1 cellular context compared by ENCODE assay signal in the genomic region with DNA sequence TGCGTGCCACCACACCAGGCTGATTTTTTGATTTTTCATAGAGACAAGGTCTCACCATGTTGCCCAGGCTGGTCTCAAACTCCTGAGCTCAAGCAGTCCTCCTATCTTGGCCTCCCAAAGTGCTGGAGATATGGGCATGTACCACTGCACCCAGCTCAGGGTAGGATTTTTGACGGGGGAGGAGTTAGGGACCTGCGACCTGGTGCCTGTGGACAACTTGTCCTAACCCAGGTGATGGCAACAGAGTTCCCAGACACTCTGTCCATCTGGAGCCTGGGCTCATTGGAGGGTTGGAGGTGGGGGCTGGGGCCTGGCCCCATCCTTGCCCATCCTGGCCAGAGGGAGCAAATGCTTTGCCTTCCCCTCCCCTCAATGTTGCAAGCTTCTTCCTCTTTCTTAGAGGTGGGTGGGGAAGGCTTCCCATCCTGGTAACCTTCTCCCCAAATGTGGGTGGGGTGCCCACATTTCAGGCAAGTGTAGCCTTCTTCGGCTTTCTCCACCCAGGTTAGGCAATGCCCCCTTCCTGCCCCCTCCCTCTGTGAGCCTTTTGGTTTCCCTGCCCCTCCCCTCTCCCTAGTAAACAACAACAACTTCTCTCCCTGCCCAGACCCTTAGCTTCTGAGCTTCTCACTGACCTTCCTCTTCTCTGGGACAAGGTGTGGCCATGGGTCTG.
TF ChIP-seq lines count a peak whose summit lies in the region.

No MANE protein-coding gene starts in this region.

TF ChIP-seq in HepG2, 621 proteins besides CTCF, POLR2A, EP300 and RAD21:
- TF ChIP-seq MTF2 (CRISPR knock-in tag; IDR thresholded peaks at IDR 0.05; ENCODE audit: borderline replicate concordance): no peak
- TF ChIP-seq RBM39 (IDR thresholded peaks at IDR 0.05; ENCODE audit: low read depth, low read length, poor library complexity, severe bottlenecking): no peak
- TF ChIP-seq ZNF598 (CRISPR knock-in tag; IDR thresholded peaks at IDR 0.05; ENCODE audit: borderline replicate concordance): no peak
- TF ChIP-seq, protein P1, sequence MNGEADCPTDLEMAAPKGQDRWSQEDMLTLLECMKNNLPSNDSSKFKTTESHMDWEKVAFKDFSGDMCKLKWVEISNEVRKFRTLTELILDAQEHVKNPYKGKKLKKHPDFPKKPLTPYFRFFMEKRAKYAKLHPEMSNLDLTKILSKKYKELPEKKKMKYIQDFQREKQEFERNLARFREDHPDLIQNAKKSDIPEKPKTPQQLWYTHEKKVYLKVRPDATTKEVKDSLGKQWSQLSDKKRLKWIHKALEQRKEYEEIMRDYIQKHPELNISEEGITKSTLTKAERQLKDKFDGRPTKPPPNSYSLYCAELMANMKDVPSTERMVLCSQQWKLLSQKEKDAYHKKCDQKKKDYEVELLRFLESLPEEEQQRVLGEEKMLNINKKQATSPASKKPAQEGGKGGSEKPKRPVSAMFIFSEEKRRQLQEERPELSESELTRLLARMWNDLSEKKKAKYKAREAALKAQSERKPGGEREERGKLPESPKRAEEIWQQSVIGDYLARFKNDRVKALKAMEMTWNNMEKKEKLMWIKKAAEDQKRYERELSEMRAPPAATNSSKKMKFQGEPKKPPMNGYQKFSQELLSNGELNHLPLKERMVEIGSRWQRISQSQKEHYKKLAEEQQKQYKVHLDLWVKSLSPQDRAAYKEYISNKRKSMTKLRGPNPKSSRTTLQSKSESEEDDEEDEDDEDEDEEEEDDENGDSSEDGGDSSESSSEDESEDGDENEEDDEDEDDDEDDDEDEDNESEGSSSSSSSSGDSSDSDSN (CRISPR knock-in tag; IDR thresholded peaks at IDR 0.05): 0 out of 2 replicates have a peak, but pooled peaks have one; percentile 2
- no peak for TF ChIP-seq POGZ (CRISPR knock-in tag; IDR thresholded peaks at IDR 0.05)
- TF ChIP-seq, protein P2, sequence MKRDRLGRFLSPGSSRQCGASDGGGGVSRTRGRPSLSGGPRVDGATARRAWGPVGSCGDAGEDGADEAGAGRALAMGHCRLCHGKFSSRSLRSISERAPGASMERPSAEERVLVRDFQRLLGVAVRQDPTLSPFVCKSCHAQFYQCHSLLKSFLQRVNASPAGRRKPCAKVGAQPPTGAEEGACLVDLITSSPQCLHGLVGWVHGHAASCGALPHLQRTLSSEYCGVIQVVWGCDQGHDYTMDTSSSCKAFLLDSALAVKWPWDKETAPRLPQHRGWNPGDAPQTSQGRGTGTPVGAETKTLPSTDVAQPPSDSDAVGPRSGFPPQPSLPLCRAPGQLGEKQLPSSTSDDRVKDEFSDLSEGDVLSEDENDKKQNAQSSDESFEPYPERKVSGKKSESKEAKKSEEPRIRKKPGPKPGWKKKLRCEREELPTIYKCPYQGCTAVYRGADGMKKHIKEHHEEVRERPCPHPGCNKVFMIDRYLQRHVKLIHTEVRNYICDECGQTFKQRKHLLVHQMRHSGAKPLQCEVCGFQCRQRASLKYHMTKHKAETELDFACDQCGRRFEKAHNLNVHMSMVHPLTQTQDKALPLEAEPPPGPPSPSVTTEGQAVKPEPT (CRISPR knock-in tag; IDR thresholded peaks at IDR 0.05; ENCODE audit: low read depth): no peak
- TF ChIP-seq, protein P3, sequence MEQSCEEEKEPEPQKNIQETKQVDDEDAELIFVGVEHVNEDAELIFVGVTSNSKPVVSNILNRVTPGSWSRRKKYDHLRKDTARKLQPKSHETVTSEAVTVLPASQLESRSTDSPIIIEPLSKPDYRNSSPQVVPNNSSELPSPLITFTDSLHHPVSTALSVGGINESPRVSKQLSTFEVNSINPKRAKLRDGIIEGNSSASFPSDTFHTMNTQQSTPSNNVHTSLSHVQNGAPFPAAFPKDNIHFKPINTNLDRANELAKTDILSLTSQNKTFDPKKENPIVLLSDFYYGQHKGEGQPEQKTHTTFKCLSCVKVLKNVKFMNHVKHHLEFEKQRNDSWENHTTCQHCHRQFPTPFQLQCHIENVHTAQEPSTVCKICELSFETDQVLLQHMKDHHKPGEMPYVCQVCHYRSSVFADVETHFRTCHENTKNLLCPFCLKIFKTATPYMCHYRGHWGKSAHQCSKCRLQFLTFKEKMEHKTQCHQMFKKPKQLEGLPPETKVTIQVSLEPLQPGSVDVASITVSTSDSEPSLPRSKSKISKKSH (CRISPR knock-in tag; IDR thresholded peaks at IDR 0.05; ENCODE audit: borderline replicate concordance): 0 out of 2 replicates have a peak, but pooled peaks have one; percentile 27
- TF ChIP-seq ZBTB8A (CRISPR knock-in tag; IDR thresholded peaks at IDR 0.05; ENCODE audit: borderline replicate concordance, low read depth): no peak
- no peak for TF ChIP-seq ZNF205 (CRISPR knock-in tag; IDR thresholded peaks at IDR 0.05)
- no peak for TF ChIP-seq EHMT2 (IDR thresholded peaks at IDR 0.05; ENCODE audit: borderline replicate concordance, low read depth, low read length)
- TF ChIP-seq, protein P4, sequence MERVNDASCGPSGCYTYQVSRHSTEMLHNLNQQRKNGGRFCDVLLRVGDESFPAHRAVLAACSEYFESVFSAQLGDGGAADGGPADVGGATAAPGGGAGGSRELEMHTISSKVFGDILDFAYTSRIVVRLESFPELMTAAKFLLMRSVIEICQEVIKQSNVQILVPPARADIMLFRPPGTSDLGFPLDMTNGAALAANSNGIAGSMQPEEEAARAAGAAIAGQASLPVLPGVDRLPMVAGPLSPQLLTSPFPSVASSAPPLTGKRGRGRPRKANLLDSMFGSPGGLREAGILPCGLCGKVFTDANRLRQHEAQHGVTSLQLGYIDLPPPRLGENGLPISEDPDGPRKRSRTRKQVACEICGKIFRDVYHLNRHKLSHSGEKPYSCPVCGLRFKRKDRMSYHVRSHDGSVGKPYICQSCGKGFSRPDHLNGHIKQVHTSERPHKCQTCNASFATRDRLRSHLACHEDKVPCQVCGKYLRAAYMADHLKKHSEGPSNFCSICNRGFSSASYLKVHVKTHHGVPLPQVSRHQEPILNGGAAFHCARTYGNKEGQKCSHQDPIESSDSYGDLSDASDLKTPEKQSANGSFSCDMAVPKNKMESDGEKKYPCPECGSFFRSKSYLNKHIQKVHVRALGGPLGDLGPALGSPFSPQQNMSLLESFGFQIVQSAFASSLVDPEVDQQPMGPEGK (CRISPR knock-in tag; IDR thresholded peaks at IDR 0.05): peak; percentile 39; the same call in 1 of the 2 replicates
- TF ChIP-seq, protein P5, sequence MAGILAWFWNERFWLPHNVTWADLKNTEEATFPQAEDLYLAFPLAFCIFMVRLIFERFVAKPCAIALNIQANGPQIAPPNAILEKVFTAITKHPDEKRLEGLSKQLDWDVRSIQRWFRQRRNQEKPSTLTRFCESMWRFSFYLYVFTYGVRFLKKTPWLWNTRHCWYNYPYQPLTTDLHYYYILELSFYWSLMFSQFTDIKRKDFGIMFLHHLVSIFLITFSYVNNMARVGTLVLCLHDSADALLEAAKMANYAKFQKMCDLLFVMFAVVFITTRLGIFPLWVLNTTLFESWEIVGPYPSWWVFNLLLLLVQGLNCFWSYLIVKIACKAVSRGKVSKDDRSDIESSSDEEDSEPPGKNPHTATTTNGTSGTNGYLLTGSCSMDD (CRISPR knock-in tag; IDR thresholded peaks at IDR 0.05): no peak
- TF ChIP-seq FIP1L1 (IDR thresholded peaks at IDR 0.05; ENCODE audit: borderline replicate concordance, insufficient read depth, low read depth, low read length): no peak
- no peak for TF ChIP-seq ZNF12 (CRISPR knock-in tag; IDR thresholded peaks at IDR 0.05)
- TF ChIP-seq SOX5 (CRISPR knock-in tag; IDR thresholded peaks at IDR 0.05; ENCODE audit: borderline replicate concordance): no peak
- TF ChIP-seq, protein P6, sequence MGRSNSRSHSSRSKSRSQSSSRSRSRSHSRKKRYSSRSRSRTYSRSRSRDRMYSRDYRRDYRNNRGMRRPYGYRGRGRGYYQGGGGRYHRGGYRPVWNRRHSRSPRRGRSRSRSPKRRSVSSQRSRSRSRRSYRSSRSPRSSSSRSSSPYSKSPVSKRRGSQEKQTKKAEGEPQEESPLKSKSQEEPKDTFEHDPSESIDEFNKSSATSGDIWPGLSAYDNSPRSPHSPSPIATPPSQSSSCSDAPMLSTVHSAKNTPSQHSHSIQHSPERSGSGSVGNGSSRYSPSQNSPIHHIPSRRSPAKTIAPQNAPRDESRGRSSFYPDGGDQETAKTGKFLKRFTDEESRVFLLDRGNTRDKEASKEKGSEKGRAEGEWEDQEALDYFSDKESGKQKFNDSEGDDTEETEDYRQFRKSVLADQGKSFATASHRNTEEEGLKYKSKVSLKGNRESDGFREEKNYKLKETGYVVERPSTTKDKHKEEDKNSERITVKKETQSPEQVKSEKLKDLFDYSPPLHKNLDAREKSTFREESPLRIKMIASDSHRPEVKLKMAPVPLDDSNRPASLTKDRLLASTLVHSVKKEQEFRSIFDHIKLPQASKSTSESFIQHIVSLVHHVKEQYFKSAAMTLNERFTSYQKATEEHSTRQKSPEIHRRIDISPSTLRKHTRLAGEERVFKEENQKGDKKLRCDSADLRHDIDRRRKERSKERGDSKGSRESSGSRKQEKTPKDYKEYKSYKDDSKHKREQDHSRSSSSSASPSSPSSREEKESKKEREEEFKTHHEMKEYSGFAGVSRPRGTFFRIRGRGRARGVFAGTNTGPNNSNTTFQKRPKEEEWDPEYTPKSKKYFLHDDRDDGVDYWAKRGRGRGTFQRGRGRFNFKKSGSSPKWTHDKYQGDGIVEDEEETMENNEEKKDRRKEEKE (IDR thresholded peaks at IDR 0.05): no peak
- TF ChIP-seq, protein P7, sequence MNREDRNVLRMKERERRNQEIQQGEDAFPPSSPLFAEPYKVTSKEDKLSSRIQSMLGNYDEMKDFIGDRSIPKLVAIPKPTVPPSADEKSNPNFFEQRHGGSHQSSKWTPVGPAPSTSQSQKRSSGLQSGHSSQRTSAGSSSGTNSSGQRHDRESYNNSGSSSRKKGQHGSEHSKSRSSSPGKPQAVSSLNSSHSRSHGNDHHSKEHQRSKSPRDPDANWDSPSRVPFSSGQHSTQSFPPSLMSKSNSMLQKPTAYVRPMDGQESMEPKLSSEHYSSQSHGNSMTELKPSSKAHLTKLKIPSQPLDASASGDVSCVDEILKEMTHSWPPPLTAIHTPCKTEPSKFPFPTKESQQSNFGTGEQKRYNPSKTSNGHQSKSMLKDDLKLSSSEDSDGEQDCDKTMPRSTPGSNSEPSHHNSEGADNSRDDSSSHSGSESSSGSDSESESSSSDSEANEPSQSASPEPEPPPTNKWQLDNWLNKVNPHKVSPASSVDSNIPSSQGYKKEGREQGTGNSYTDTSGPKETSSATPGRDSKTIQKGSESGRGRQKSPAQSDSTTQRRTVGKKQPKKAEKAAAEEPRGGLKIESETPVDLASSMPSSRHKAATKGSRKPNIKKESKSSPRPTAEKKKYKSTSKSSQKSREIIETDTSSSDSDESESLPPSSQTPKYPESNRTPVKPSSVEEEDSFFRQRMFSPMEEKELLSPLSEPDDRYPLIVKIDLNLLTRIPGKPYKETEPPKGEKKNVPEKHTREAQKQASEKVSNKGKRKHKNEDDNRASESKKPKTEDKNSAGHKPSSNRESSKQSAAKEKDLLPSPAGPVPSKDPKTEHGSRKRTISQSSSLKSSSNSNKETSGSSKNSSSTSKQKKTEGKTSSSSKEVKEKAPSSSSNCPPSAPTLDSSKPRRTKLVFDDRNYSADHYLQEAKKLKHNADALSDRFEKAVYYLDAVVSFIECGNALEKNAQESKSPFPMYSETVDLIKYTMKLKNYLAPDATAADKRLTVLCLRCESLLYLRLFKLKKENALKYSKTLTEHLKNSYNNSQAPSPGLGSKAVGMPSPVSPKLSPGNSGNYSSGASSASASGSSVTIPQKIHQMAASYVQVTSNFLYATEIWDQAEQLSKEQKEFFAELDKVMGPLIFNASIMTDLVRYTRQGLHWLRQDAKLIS (CRISPR knock-in tag; IDR thresholded peaks at IDR 0.05): no peak
- TF ChIP-seq, protein P8, sequence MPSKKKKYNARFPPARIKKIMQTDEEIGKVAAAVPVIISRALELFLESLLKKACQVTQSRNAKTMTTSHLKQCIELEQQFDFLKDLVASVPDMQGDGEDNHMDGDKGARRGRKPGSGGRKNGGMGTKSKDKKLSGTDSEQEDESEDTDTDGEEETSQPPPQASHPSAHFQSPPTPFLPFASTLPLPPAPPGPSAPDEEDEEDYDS (CRISPR knock-in tag; IDR thresholded peaks at IDR 0.05): no peak
- TF ChIP-seq, protein P9, sequence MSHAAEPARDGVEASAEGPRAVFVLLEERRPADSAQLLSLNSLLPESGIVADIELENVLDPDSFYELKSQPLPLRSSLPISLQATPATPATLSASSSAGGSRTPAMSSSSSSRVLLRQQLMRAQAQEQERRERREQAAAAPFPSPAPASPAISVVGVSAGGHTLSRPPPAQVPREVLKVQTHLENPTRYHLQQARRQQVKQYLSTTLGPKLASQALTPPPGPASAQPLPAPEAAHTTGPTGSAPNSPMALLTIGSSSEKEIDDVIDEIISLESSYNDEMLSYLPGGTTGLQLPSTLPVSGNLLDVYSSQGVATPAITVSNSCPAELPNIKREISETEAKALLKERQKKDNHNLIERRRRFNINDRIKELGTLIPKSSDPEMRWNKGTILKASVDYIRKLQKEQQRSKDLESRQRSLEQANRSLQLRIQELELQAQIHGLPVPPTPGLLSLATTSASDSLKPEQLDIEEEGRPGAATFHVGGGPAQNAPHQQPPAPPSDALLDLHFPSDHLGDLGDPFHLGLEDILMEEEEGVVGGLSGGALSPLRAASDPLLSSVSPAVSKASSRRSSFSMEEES (CRISPR knock-in tag; IDR thresholded peaks at IDR 0.05): no peak
- TF ChIP-seq ZSCAN29 (CRISPR knock-in tag; conservative IDR thresholded peaks at IDR 0.05): no peak
- TF ChIP-seq MAF1 (CRISPR knock-in tag; IDR thresholded peaks at IDR 0.05; ENCODE audit: borderline replicate concordance): no peak
- no peak for TF ChIP-seq ERF (CRISPR knock-in tag; IDR thresholded peaks at IDR 0.05)
- no peak for TF ChIP-seq CEBPB (IDR thresholded peaks at IDR 0.05; ENCODE audit: borderline replicate concordance, low read depth, low read length)
